9 cellular contexts compared by ENCODE assay signal in the genomic region with DNA sequence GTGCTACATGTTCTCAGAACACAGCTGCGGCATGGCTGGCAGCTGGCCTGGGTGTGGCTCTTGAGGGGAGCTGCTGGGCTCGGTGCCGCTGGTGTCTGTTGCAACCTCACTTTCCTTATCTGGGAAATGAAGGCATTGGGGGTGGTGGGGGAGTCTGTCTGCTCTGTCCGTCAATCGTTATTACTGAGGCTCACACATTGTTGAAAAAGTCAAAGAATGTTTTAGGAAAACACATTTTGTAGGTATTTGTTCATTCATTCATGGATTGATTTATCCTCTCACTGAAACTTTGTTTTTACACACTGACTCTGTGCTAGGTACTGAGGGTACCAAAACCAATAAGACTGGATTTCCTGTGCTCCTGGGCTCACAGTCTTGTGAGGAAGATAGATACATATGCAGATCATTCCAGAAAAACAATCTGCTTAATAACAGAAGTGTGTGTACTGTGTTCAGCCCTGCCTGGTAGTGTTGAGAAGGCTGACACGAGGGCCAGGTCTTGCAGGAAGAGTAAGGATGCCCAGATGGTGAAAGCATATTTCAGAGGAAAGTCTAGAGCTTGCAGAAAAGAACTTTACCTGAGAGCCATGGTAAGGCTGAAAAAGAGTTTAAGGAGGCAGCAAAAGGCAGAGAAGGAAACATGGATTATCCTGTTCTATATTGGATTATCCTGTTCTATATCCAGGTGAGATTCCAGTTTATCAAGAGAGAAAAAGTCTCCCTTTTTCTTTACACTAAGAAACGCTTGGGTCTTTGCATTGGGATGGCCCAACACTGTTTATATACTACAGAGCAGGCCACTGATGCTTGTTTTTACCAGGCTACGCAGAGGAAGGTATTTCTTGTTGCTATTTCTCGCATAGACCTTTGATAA.
DNase-seq lines count a peak whose midpoint lies in the region; ATAC-seq, FAIRE-seq and TF ChIP-seq lines count a peak whose summit lies in the region.
"Had no signal": no experiment of that assay in that cellular context is flagged by ENCODE, and none has a peak within 500 bp of the region (broad histone marks: within the 10 kb centered on the region; RNA-seq: fewer than 3 reads in every experiment).

No MANE protein-coding gene starts in this region.

- no CpG with 5 or more reads among the region's 9 CpGs for WGBS in trophoblast cell (ENCODE audit: extremely low coverage, insufficient coverage, insufficient read length)

- H4K12ac ChIP-seq in trophoblast cell (ENCODE audit: low read depth, low read length) = no peak overlapping the region

- H4K91ac ChIP-seq in trophoblast cell (ENCODE audit: low read depth, low read length) = no peak overlapping the region

- peaks cover 4% of the 10 kb centered on the region for H3K36me3 Mint-ChIP-seq in activated CD8-positive, alpha-beta T cell treated with anti-CD3 and anti-CD28 coated beads, Interleukin-2, amount 10 ng/mL, durations not matched to agents 7 days and 5 days (ENCODE audit: low read depth)
- no peaks in the 10 kb centered on the region for H3K36me3 Mint-ChIP-seq in neural progenitor cell

- H2AFZ ChIP-seq in neural progenitor cell (replicated peaks) = no peak overlapping the region
- H2AFZ ChIP-seq in trophoblast cell (ENCODE audit: insufficient read depth, low read length, poor library complexity) = no peak overlapping the region

- CTCF ChIA-PET in activated CD8-positive, alpha-beta T cell treated with anti-CD3 and anti-CD28 coated beads, Interleukin-2, amount 10 ng/mL, durations not matched to agents 7 days and 5 days (lab: Charles Lee) = interaction anchor here (0.6 to 11.5 kb wide), 22 partner anchors 9 to 970 kb away, joined by 3 to 192 read pairs (median 8); a partner anchor contains a TSS

- peak overlapping the region; percentile 45 for H3K4me3 Mint-ChIP-seq in activated CD8-positive, alpha-beta T cell treated with anti-CD3 and anti-CD28 coated beads, Interleukin-2, amount 10 ng/mL, durations not matched to agents 7 days and 5 days
- no peak overlapping the region for H3K4me3 Mint-ChIP-seq in neural progenitor cell

- no peak for FAIRE-seq in H54 (lab: Jason Lieb, UNC)

- H3K9me3 ChIP-seq in neural progenitor cell (ENCODE audit: low read depth) (no peaks in the 10 kb centered on the region), trophoblast cell (ENCODE audit: insufficient read depth, low read depth, low read length) (peaks cover 6% of the 10 kb centered on the region)

- H2BK120ac ChIP-seq in trophoblast cell (ENCODE audit: insufficient read depth, low read length, poor library complexity) = no peak overlapping the region

- H3K27me3 ChIP-seq in neural progenitor cell (no peaks in the 10 kb centered on the region), trophoblast cell (ENCODE audit: insufficient read depth, low read length) (no peaks in the 10 kb centered on the region)
- H3K27me3 ChIP-seq: cardiac muscle cell had no signal

- H2BK5ac ChIP-seq in trophoblast cell (ENCODE audit: low read depth, low read length, poor library complexity) = no peak overlapping the region

- H3K9ac ChIP-seq in neural progenitor cell (no peak overlapping the region), trophoblast cell (ENCODE audit: low read length) (no peak overlapping the region)

- no peaks in the 10 kb centered on the region for H3K79me2 ChIP-seq in neural progenitor cell (ENCODE audit: low read depth)
- H3K79me2 ChIP-seq in trophoblast cell (ENCODE audit: control insufficient read depth, insufficient read depth, low read length, poor library complexity) = no peaks in the 10 kb centered on the region

- peaks cover 39% of the 10 kb centered on the region for H3K4me1 Mint-ChIP-seq in activated CD8-positive, alpha-beta T cell treated with anti-CD3 and anti-CD28 coated beads, Interleukin-2, amount 10 ng/mL, durations not matched to agents 7 days and 5 days (ENCODE audit: low read depth)
- peaks cover 17% of the 10 kb centered on the region for H3K4me1 Mint-ChIP-seq in neural progenitor cell

- H3K27ac ChIP-seq in neural progenitor cell (no peak overlapping the region), trophoblast cell (ENCODE audit: low read depth, low read length) (no peak overlapping the region)
- H3K27ac ChIP-seq: cardiac muscle cell had no signal

- H3K27ac Mint-ChIP-seq in activated CD8-positive, alpha-beta T cell treated with anti-CD3 and anti-CD28 coated beads, Interleukin-2, amount 10 ng/mL, durations not matched to agents 7 days and 5 days = peak overlapping the region; percentile 76
- no peak overlapping the region for H3K27ac Mint-ChIP-seq in neural progenitor cell

- H4K8ac ChIP-seq in trophoblast cell (ENCODE audit: low read depth, low read length) = no peak overlapping the region

- H3K36me3 ChIP-seq in neural progenitor cell = no peaks in the 10 kb centered on the region
- H3K36me3 ChIP-seq in trophoblast cell (ENCODE audit: control insufficient read depth in 1 of 2, insufficient read depth in 2 of 2, low read length in 2 of 2) = no peaks in the 10 kb centered on the region
- H3K36me3 ChIP-seq: cardiac muscle cell had no signal

- POLR2A ChIA-PET in activated CD8-positive, alpha-beta T cell treated with anti-CD3 and anti-CD28 coated beads, Interleukin-2, amount 10 ng/mL, durations not matched to agents 7 days and 5 days (lab: Charles Lee) = interaction anchor here (0.6 to 1.2 kb wide), 3 partner anchors 17 to 140 kb away, joined by 4 read pairs; no protein-coding TSS in a partner anchor

- H3K9me3 Mint-ChIP-seq in activated CD8-positive, alpha-beta T cell treated with anti-CD3 and anti-CD28 coated beads, Interleukin-2, amount 10 ng/mL, durations not matched to agents 7 days and 5 days (ENCODE audit: insufficient read depth) = no peaks in the 10 kb centered on the region
- H3K9me3 Mint-ChIP-seq in neural progenitor cell = peaks cover 13% of the 10 kb centered on the region

- H3K4ac ChIP-seq in trophoblast cell (ENCODE audit: low read depth, low read length) = no peak overlapping the region

- H3K4me3 ChIP-seq in neural progenitor cell (no peak overlapping the region), trophoblast cell (ENCODE audit: low read depth, low read length) (no peak overlapping the region)
- H3K4me3 ChIP-seq: cardiac muscle cell had no signal

- TF ChIP-seq POLR2A in H54 (IDR thresholded peaks at IDR 0.05; ENCODE audit: low read depth, low read length) = no peak

- no peaks in the 10 kb centered on the region for H4K20me1 ChIP-seq in neural progenitor cell (ENCODE audit: low read depth)

- no peaks in the 10 kb centered on the region for H3F3A ChIP-seq in neural progenitor cell (ENCODE audit: low read depth)

- no peak overlapping the region for H3K4me2 ChIP-seq in neural progenitor cell
- no peak overlapping the region for H3K4me2 ChIP-seq in trophoblast cell (ENCODE audit: low read length)

- DNase-seq in NCI-H2029 treated with DMSO at 0.1 percent for 48 hours (lab: John Stamatoyannopoulos, UW) (peak; percentile 42), Right ventricle myocardium superior (peak; percentile 93), H54 (ENCODE audit: insufficient read length, low spot score) (no peak), NCI-H1105 (lab: John Stamatoyannopoulos, UW) (no peak), neural progenitor cell (ENCODE audit: low spot score) (no peak), trophoblast cell (no peak)
- peak; percentile 52 for DNase-seq in activated CD8-positive, alpha-beta T cell treated with anti-CD3 and anti-CD28 coated beads, Interleukin-2, amount 10 ng/mL, durations not matched to agents 7 days and 5 days
- DNase-seq in stimulated activated CD4-positive, alpha-beta T cell treated with anti-CD3 and anti-CD28 coated beads, Interleukin-4, amount 100 ng/mL, for 24 hours = peak; percentile 55

- H2AK5ac ChIP-seq in trophoblast cell (ENCODE audit: low read length) = no peak overlapping the region

- peak; percentile 52 for ATAC-seq in activated CD8-positive, alpha-beta T cell treated with anti-CD3 and anti-CD28 coated beads, Interleukin-2, amount 10 ng/mL, durations not matched to agents 7 days and 5 days
- peak; percentile 83 for ATAC-seq in Right ventricle myocardium superior (ENCODE audit: poor library complexity)

- H3K27me3 Mint-ChIP-seq in activated CD8-positive, alpha-beta T cell treated with anti-CD3 and anti-CD28 coated beads, Interleukin-2, amount 10 ng/mL, durations not matched to agents 7 days and 5 days (ENCODE audit: low read depth) = peaks cover 7% of the 10 kb centered on the region
- H3K27me3 Mint-ChIP-seq in neural progenitor cell (ENCODE audit: insufficient read depth, low read depth) = peaks cover 7% of the 10 kb centered on the region

- H3K4me1 ChIP-seq in neural progenitor cell = peaks cover 4% of the 10 kb centered on the region
- H3K4me1 ChIP-seq in trophoblast cell (ENCODE audit: control insufficient read depth in 1 of 2, insufficient read depth in 2 of 2, low read length in 2 of 2) = peaks cover 0 to 6% of the 10 kb centered on the region in 2 experiments

- H3K18ac ChIP-seq in trophoblast cell (ENCODE audit: low read length) = no peak overlapping the region

- H3K79me1 ChIP-seq in trophoblast cell (ENCODE audit: low read length) = no peaks in the 10 kb centered on the region

- H2BK12ac ChIP-seq in trophoblast cell (ENCODE audit: low read length) = no peak overlapping the region

- intact Hi-C loops in Right ventricle myocardium superior (cut with DNase I) = loop anchor here (2.0 to 5.0 kb wide), 3 partner anchors 116 to 553 kb away; no protein-coding TSS in a partner anchor

- H3K14ac ChIP-seq in trophoblast cell (ENCODE audit: low read length) = no peak overlapping the region

- no peak overlapping the region for H3K23ac ChIP-seq in trophoblast cell (ENCODE audit: low read length)

- no peak for TF ChIP-seq CTCF in neural progenitor cell (IDR thresholded peaks at IDR 0.05)

Comparison
In these comparisons a context has a peak if more than half of its experiments do, and no peak if none do; other contexts are left out.
1. DNase-seq: peak in NCI-H2029 treated with DMSO at 0.1 percent for 48 hours (single experiment), activated CD8-positive, alpha-beta T cell treated with anti-CD3 and anti-CD28 coated beads, Interleukin-2, amount 10 ng/mL, durations not matched to agents 7 days and 5 days (single experiment), Right ventricle myocardium superior (single experiment) and stimulated activated CD4-positive, alpha-beta T cell treated with anti-CD3 and anti-CD28 coated beads, Interleukin-4, amount 100 ng/mL, for 24 hours (single experiment); none in H54 (single experiment), NCI-H1105 (single experiment), neural progenitor cell (single experiment) and trophoblast cell (0 of 2).